Comparison of ENCODE assay signal across 10 cellular contexts in the genomic region with DNA sequence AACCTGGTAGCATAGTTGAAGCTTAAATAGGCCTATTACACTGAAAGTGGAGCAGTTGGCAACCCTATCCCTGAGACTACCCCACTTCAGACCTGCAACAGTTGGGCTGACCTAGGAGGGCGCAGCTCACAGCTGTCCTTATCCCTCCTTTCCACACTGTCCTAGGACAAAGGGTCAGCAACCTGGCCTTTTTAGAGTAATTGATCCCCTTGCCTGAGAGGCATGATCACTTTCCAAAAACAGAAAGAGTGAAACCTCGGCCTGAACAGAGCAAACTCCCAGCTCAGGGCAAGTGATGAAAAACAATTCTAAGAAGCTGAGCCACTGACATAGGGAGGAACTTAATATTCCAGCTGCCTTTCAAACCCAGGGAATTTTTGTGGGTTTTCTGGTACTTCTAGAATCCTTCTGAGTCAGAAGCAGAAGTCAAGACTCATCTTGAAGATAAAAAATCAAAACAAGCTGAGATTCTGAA.
DNase-seq lines count a peak whose midpoint lies in the region; ATAC-seq and TF ChIP-seq lines count a peak whose summit lies in the region.
"Had no signal": no experiment of that assay in that cellular context is flagged by ENCODE, and none has a peak within 500 bp of the region (broad histone marks: within the 10 kb centered on the region; RNA-seq: fewer than 3 reads in every experiment).

No MANE protein-coding gene starts in this region.

- H3K4me3 Mint-ChIP-seq in activated CD4-positive, alpha-beta T cell treated with anti-CD3 and anti-CD28 coated beads, Interleukin-2, amount 10 ng/mL, durations not matched to agents 7 days and 5 days, result no peak overlapping the region

- peaks cover 10% of the 10 kb centered on the region for H3K4me1 Mint-ChIP-seq in activated CD4-positive, alpha-beta T cell treated with anti-CD3 and anti-CD28 coated beads, Interleukin-2, amount 10 ng/mL, durations not matched to agents 7 days and 5 days

- H3K4me3 ChIP-seq in coronary artery (no peak overlapping the region), left lung (no peak overlapping the region), MG63 (no peak overlapping the region)

- POLR2A ChIA-PET in activated CD4-positive, alpha-beta T cell treated with anti-CD3 and anti-CD28 coated beads, Interleukin-2, amount 10 ng/mL, durations not matched to agents 7 days and 5 days (lab: Charles Lee), result no interaction called here

- intact Hi-C loops in left lung (cut with DNase I), result no loop called here

- H3K9me3 ChIP-seq in left lung (no peaks in the 10 kb centered on the region), MG63 (no peaks in the 10 kb centered on the region)

- H3K9me3 Mint-ChIP-seq in activated CD4-positive, alpha-beta T cell treated with anti-CD3 and anti-CD28 coated beads, Interleukin-2, amount 10 ng/mL, durations not matched to agents 7 days and 5 days, result no peaks in the 10 kb centered on the region

- CTCF ChIA-PET in activated CD4-positive, alpha-beta T cell treated with anti-CD3 and anti-CD28 coated beads, Interleukin-2, amount 10 ng/mL, durations not matched to agents 7 days and 5 days (lab: Charles Lee), result interaction anchor here (0.7 to 1.9 kb wide), 4 partner anchors 9 to 65 kb away, joined by 3 to 6 read pairs (median 3); no protein-coding TSS in a partner anchor

- TF ChIP-seq CTCF in coronary artery (IDR thresholded peaks at IDR 0.05) (no peak), left lung (IDR thresholded peaks at IDR 0.05) (no peak)

- H3K27ac ChIP-seq in coronary artery (peak overlapping the region; percentile 74 to 82), left lung (peak overlapping the region; percentile 5 to 76), temporal lobe (ENCODE audit: low read depth, low read length) (peak overlapping the region; percentile 38)

- H3K4me1 ChIP-seq in left lung, result peaks cover 0 to 25% of the 10 kb centered on the region in 2 donors

- no peaks in the 10 kb centered on the region for H3K36me3 ChIP-seq in left lung
- no peaks in the 10 kb centered on the region for H3K36me3 ChIP-seq in MG63

- H3K36me3 Mint-ChIP-seq in activated CD4-positive, alpha-beta T cell treated with anti-CD3 and anti-CD28 coated beads, Interleukin-2, amount 10 ng/mL, durations not matched to agents 7 days and 5 days (ENCODE audit: low read depth), result no peaks in the 10 kb centered on the region

- H3K27me3 ChIP-seq in left lung, result no peaks in the 10 kb centered on the region
- no peaks in the 10 kb centered on the region for H3K27me3 ChIP-seq in MG63

- peak; percentile 12 for DNase-seq in HK-2 (ENCODE audit: unreplicated experiment)
- DNase-seq in coronary artery (ENCODE audit: low spot score), result no peak
- no peak for DNase-seq in left lung
- no peak for DNase-seq in UCSD-AML1 (lab: John Stamatoyannopoulos, UW; ENCODE audit: unreplicated experiment)
- no peak for DNase-seq in NCI-H1417 (lab: John Stamatoyannopoulos, UW)
- no peak for DNase-seq in MG63
- DNase-seq in activated CD4-positive, alpha-beta T cell treated with anti-CD3 and anti-CD28 coated beads, Interleukin-2, amount 10 ng/mL, durations not matched to agents 7 days and 5 days, result no peak
- DNase-seq: activated CD4-positive, alpha-beta T cell treated with anti-CD3 and anti-CD28 coated beads, Interleukin-2, amount 50 U/mL, for 1 hour; stimulated activated CD4-positive, alpha-beta T cell treated with anti-CD3 and anti-CD28 coated beads, Interleukin-4, amount 100 ng/mL, for 24 hours had no signal

- H3K27ac Mint-ChIP-seq in activated CD4-positive, alpha-beta T cell treated with anti-CD3 and anti-CD28 coated beads, Interleukin-2, amount 10 ng/mL, durations not matched to agents 7 days and 5 days, result no peak overlapping the region

- no peaks in the 10 kb centered on the region for H3K27me3 Mint-ChIP-seq in activated CD4-positive, alpha-beta T cell treated with anti-CD3 and anti-CD28 coated beads, Interleukin-2, amount 10 ng/mL, durations not matched to agents 7 days and 5 days

- peak; percentile 52 for ATAC-seq in left lung
